In the genomic region with DNA sequence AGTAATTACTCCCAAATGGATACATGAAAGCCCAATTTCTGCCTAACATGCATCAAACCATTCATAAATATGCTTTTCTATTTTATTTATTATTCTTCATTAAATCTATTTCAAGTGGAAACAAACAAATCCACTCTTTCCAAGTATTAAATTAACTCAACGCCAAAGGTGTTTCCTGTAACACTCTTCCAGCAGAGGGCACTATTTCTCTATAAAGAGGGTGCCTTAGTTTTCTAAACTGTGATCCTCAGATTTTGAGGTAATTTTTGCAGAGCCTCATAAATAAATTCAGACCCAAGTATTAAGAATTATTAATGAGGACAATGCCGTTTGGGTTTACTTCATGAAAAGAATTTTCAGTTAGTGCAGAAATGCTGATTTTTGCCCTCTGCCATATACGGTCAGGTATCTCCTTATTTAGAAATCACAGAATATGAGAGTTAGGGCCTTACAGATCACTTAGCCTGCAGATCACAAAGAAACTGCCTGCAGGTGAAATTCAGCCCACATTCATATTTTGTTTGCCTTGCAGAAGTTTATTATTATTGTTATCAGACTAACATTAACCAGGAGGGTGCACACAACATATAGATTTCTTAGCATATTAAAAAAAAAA, we compare ENCODE assay signal across 8 cellular contexts. TPM values are rescaled to one million over a fixed set of nuclear protein-coding genes. Genes with fewer than 3 reads are reported as not detected.
A peak's percentile ranks its signal among the peaks of the same experiment; 100 is the strongest.
DNase-seq lines count a peak whose midpoint lies in the region; ATAC-seq, FAIRE-seq and TF ChIP-seq lines count a peak whose summit lies in the region.

No MANE protein-coding gene starts in this region.

- peak overlapping the region; percentile 53 for H3K27ac ChIP-seq in RWPE2 (ENCODE audit: poor library complexity, severe bottlenecking)

- H3K4me1 ChIP-seq in RWPE2 (ENCODE audit: insufficient read depth, poor library complexity, severe bottlenecking): peaks cover 14% of the 10 kb centered on the region
- H3K4me1 ChIP-seq in mucosa of descending colon (ENCODE audit: low read depth): no peaks in the 10 kb centered on the region

- TF ChIP-seq CTCF in RWPE2 (IDR thresholded peaks at IDR 0.05; ENCODE audit: poor library complexity, severe bottlenecking) (peak; percentile 90), mucosa of descending colon (IDR thresholded peaks at IDR 0.05) (peak; percentile 66)

- H3K4me3 Mint-ChIP-seq in stimulated activated memory B cell treated with anti-CD40 and anti-IgM and Interleukin-4, amounts not matched to agents 10 μg/mL and 1 μg/mL and 100 μg/mL, for 72 hours: no peak overlapping the region

- no peak overlapping the region for H3K27ac Mint-ChIP-seq in stimulated activated memory B cell treated with anti-CD40 and anti-IgM and Interleukin-4, amounts not matched to agents 10 μg/mL and 1 μg/mL and 100 μg/mL, for 72 hours

- H3K36me3 ChIP-seq in RWPE2 (ENCODE audit: low read depth) (no peaks in the 10 kb centered on the region), mucosa of descending colon (ENCODE audit: low read depth) (no peaks in the 10 kb centered on the region)

- H3K9me3 Mint-ChIP-seq in stimulated activated memory B cell treated with anti-CD40 and anti-IgM and Interleukin-4, amounts not matched to agents 10 μg/mL and 1 μg/mL and 100 μg/mL, for 72 hours: no peaks in the 10 kb centered on the region

- peak; percentile 17 for DNase-seq in activated CD8-positive, alpha-beta memory T cell treated with anti-CD3 and anti-CD28 coated beads, Interleukin-2, amount 50 U/mL, for 1 hour (ENCODE audit: extremely low read depth)
- no peak for DNase-seq in activated CD8-positive, alpha-beta memory T cell treated with anti-CD3 and anti-CD28 coated beads, Interleukin-2, amount 50 U/mL, for 48 hours
- DNase-seq in NCI-H1092 (lab: John Stamatoyannopoulos, UW) (peak; percentile 62), RWPE2 (ENCODE audit: low spot score) (no peak), mucosa of descending colon (peak in 1 of 3 donors; percentile 60)

- H3K36me3 Mint-ChIP-seq in stimulated activated memory B cell treated with anti-CD40 and anti-IgM and Interleukin-4, amounts not matched to agents 10 μg/mL and 1 μg/mL and 100 μg/mL, for 72 hours: no peaks in the 10 kb centered on the region

- FAIRE-seq in endometrium (lab: Jason Lieb, UNC): peak; percentile 98

- intact Hi-C loops in mucosa of descending colon (cut with DNase I, micrococcal nuclease): loop anchor here in 1 of 2 donors (10.0 kb wide), 2 partner anchors 965 to 1015 kb away; no protein-coding TSS in a partner anchor

- peak; percentile 61; the same call in 2 of the 3 replicates for ATAC-seq in RWPE2 (ENCODE audit: low read depth)
- ATAC-seq in mucosa of descending colon: peak; percentile 64
- no peak for ATAC-seq in HG03432 (IDR thresholded peaks at IDR 0.05; ENCODE audit: unreplicated experiment)
- ATAC-seq in stimulated activated memory B cell treated with anti-CD40 and anti-IgM and Interleukin-4, amounts not matched to agents 10 μg/mL and 1 μg/mL and 100 μg/mL, for 72 hours: no peak

- H3K4me3 ChIP-seq in RWPE2 (ENCODE audit: severe bottlenecking): no peak overlapping the region
- H3K4me3 ChIP-seq in mucosa of descending colon: no peak overlapping the region

- no peaks in the 10 kb centered on the region for H3K9me3 ChIP-seq in RWPE2 (ENCODE audit: severe bottlenecking)
- no peaks in the 10 kb centered on the region for H3K9me3 ChIP-seq in mucosa of descending colon

- H3K27me3 ChIP-seq in RWPE2 (ENCODE audit: insufficient read depth, poor library complexity, severe bottlenecking): no peaks in the 10 kb centered on the region

- H3K27me3 Mint-ChIP-seq in stimulated activated memory B cell treated with anti-CD40 and anti-IgM and Interleukin-4, amounts not matched to agents 10 μg/mL and 1 μg/mL and 100 μg/mL, for 72 hours: no peaks in the 10 kb centered on the region

- H3K4me1 Mint-ChIP-seq in stimulated activated memory B cell treated with anti-CD40 and anti-IgM and Interleukin-4, amounts not matched to agents 10 μg/mL and 1 μg/mL and 100 μg/mL, for 72 hours: no peaks in the 10 kb centered on the region

RNA-seq across cellular contexts. Expression of gene MYSM1, which starts 40.1 kb away (rescaled TPM):
- total RNA-seq in mucosa of descending colon: 10 to 100 TPM; 40.8 to 51.7 (median 42.5) TPM

RNA-seq across cellular contexts. Expression of gene JUN, which starts 43.9 kb away (rescaled TPM):
- 100 to 1,000 TPM; 138 to 303 (median 153) TPM for total RNA-seq in mucosa of descending colon

Comparison
In these comparisons a context has a peak if more than half of its experiments do, and no peak if none do; other contexts are left out.
1. DNase-seq: peak in activated CD8-positive, alpha-beta memory T cell treated with anti-CD3 and anti-CD28 coated beads, Interleukin-2, amount 50 U/mL, for 1 hour (single experiment) and NCI-H1092 (single experiment); none in activated CD8-positive, alpha-beta memory T cell treated with anti-CD3 and anti-CD28 coated beads, Interleukin-2, amount 50 U/mL, for 48 hours (single experiment) and RWPE2 (single experiment).
2. ATAC-seq: peak in RWPE2 (single experiment) and mucosa of descending colon (single experiment); none in HG03432 (single experiment) and stimulated activated memory B cell treated with anti-CD40 and anti-IgM and Interleukin-4, amounts not matched to agents 10 μg/mL and 1 μg/mL and 100 μg/mL, for 72 hours (single experiment).